Comparison of ENCODE assay signal across 3 cellular contexts in genomic region chr16:84337236-84337635, GRCh38. TPM values are rescaled to one million over a fixed set of nuclear protein-coding genes. Genes with fewer than 3 reads are reported as not detected.
"Had no signal": no experiment of that assay in that cellular context is flagged by ENCODE, and none has a peak within 500 bp of the region (broad histone marks: within the 10 kb centered on the region; RNA-seq: fewer than 3 reads in every experiment).

No MANE protein-coding gene starts in this region.

RNA-seq across cellular contexts. Expression of gene ATP2C2, which starts 31.1 kb away (rescaled TPM):
- total RNA-seq: GM23248, H4, HFFc6 had no signal

RNA-seq across cellular contexts. Expression of gene WFDC1, which starts 42.6 kb away (rescaled TPM):
- total RNA-seq: H4 had no signal
